Comparison of ENCODE assay signal across 24 cellular contexts in genomic region chr13:23859904-23860303, GRCh38. TPM values are rescaled to one million over a fixed set of nuclear protein-coding genes. Genes with fewer than 3 reads are reported as not detected.
"Had no signal": no experiment of that assay in that cellular context is flagged by ENCODE, and none has a peak within 500 bp of the region (broad histone marks: within the 10 kb centered on the region; RNA-seq: fewer than 3 reads in every experiment).

No MANE protein-coding gene starts in this region.

- H3K27me3 ChIP-seq: esophagus muscularis mucosa, foreskin keratinocyte, heart left ventricle, left lung, pancreas, spleen, transverse colon had no signal

- H3K4me1 ChIP-seq: left lung, lower lobe of right lung, pancreas, psoas muscle, spleen, transverse colon had no signal

- H3K27ac ChIP-seq: esophagus muscularis mucosa, foreskin keratinocyte, heart left ventricle, lower lobe of right lung, pancreas, psoas muscle, spleen, transverse colon, WERI-Rb-1 had no signal

- H3K4me3 ChIP-seq: esophagus muscularis mucosa, heart left ventricle, left lung, lower lobe of right lung, pancreas, psoas muscle, spleen, transverse colon had no signal

- H3K36me3 ChIP-seq: left lung had no signal

- DNase-seq: activated CD4-positive, alpha-beta T cell treated with anti-CD3 and anti-CD28 coated beads for 48 hours; activated CD4-positive, alpha-beta T cell treated with anti-CD3 and anti-CD28 coated beads, Interleukin-2, amount 50 U/mL, for 48 hours; activated CD8-positive, alpha-beta memory T cell treated with anti-CD3 and anti-CD28 coated beads for 24 hours; activated effector memory CD4-positive, alpha-beta T cell treated with Interleukin-2 at 50 U/mL for 16 hours; activated naive CD4-positive, alpha-beta T cell treated with Interleukin-2 at 50 U/mL for 16 hours; activated naive CD8-positive, alpha-beta T cell treated with anti-CD3 and anti-CD28 coated beads, Interleukin-2, amount 10 ng/mL, durations not matched to agents 7 days and 5 days; amniotic stem cell; caudate nucleus; foreskin keratinocyte; heart left ventricle; left lung; lower lobe of right lung; mesenchymal stem cell; naive thymus-derived CD8-positive, alpha-beta T cell; nucleus accumbens; pancreas; psoas muscle; spleen; stimulated activated naive CD4-positive, alpha-beta T cell treated with Interleukin-2 at 50 U/mL for 16 hours; T-helper 17 cell; transverse colon; WERI-Rb-1 had no signal

- ATAC-seq: activated CD4-positive, CD25-positive, alpha-beta regulatory T cell treated with anti-CD3 and anti-CD28 coated beads, Interleukin-2, amount 50 U/mL, for 24 hours; heart left ventricle; lower lobe of right lung; naive thymus-derived CD8-positive, alpha-beta T cell; psoas muscle; T-helper 17 cell had no signal

- H3K9me3 ChIP-seq: esophagus muscularis mucosa, heart left ventricle, left lung, lower lobe of right lung, pancreas, psoas muscle, spleen, transverse colon had no signal

RNA-seq across cellular contexts. Expression of gene C1QTNF9B, which starts 37.4 kb away (rescaled TPM):
- polyA plus RNA-seq: foreskin keratinocyte; naive thymus-derived CD8-positive, alpha-beta T cell had no signal
